Comparison of ENCODE assay signal across 8 cellular contexts in the genomic region with DNA sequence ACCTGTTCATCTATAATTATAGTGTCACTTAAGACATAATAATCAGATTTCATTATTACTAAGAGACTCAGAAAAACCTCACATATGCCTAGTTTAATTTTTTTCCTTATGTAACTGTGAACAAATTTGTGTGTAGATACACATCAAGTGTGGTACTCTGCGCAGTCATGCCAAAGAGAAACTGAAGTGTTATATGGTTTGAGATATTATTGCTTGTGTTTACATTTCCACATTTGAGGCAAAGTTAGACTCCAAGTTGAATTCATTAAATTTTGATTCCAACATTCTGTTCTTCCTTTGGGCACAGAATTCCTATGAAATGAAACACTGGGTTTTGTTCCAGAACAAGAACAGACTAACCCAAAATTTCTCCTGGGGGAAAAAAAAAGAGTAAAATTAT. TPM values are rescaled to one million over a fixed set of nuclear protein-coding genes. Genes with fewer than 3 reads are reported as not detected.
A peak's percentile ranks its signal among the peaks of the same experiment; 100 is the strongest.
DNase-seq lines count a peak whose midpoint lies in the region; ATAC-seq and TF ChIP-seq lines count a peak whose summit lies in the region.

No MANE protein-coding gene starts in this region.

- intact Hi-C loops in activated CD4-positive, alpha-beta T cell treated with anti-CD3 and anti-CD28 coated beads for 36 hours (cut with DNase I, micrococcal nuclease), result loop anchor here (1.0 to 10.0 kb wide), 4 partner anchors 8 to 171 kb away; no protein-coding TSS in a partner anchor

- H3K27me3 ChIP-seq in kidney epithelial cell (ENCODE audit: control insufficient read depth, insufficient read depth, low read length), result no peaks in the 10 kb centered on the region

- peak overlapping the region; percentile 80 for H3K4me3 ChIP-seq in kidney epithelial cell (ENCODE audit: low read depth, low read length)

- no peaks in the 10 kb centered on the region for H3K9me3 Mint-ChIP-seq in activated CD4-positive, alpha-beta T cell treated with anti-CD3 and anti-CD28 coated beads for 36 hours (ENCODE audit: low read depth)
- peaks cover 0 to 4% of the 10 kb centered on the region in 2 donors for H3K9me3 Mint-ChIP-seq in activated naive CD4-positive, alpha-beta T cell treated with anti-CD3 and anti-CD28 coated beads, Interleukin-2, amount 50 U/mL, for 72 hours

- TF ChIP-seq CTCF in kidney epithelial cell (IDR thresholded peaks at IDR 0.05; ENCODE audit: insufficient read depth, low read length, poor library complexity, severe bottlenecking), result no peak

- H3K27me3 Mint-ChIP-seq in activated CD4-positive, alpha-beta T cell treated with anti-CD3 and anti-CD28 coated beads for 36 hours, result no peaks in the 10 kb centered on the region

- peaks cover 40% of the 10 kb centered on the region for H3K36me3 Mint-ChIP-seq in activated CD4-positive, alpha-beta T cell treated with anti-CD3 and anti-CD28 coated beads for 36 hours (ENCODE audit: low read depth)
- peaks cover 48 to 53% of the 10 kb centered on the region in 2 donors for H3K36me3 Mint-ChIP-seq in activated naive CD4-positive, alpha-beta T cell treated with anti-CD3 and anti-CD28 coated beads, Interleukin-2, amount 50 U/mL, for 72 hours

- POLR2A ChIA-PET in activated CD4-positive, alpha-beta T cell treated with anti-CD3 and anti-CD28 coated beads for 36 hours (lab: Charles Lee), result interaction anchor here (0.8 kb wide), 1 partner anchor 138 kb away, joined by 5 read pairs; no protein-coding TSS in a partner anchor

- H3K4me1 Mint-ChIP-seq in activated CD4-positive, alpha-beta T cell treated with anti-CD3 and anti-CD28 coated beads for 36 hours, result peaks cover 46% of the 10 kb centered on the region

- CTCF ChIA-PET in activated CD4-positive, alpha-beta T cell treated with anti-CD3 and anti-CD28 coated beads for 36 hours (lab: Charles Lee), result interaction anchor here (1.0 kb wide), 1 partner anchor 173 kb away, joined by 3 read pairs; no protein-coding TSS in a partner anchor

- no peak for ATAC-seq in activated CD4-positive, alpha-beta T cell treated with anti-CD3 and anti-CD28 coated beads for 36 hours
- no peak for ATAC-seq in activated naive CD4-positive, alpha-beta T cell treated with anti-CD3 and anti-CD28 coated beads, Interleukin-2, amount 50 U/mL, for 72 hours
- no peak for ATAC-seq in GM18520 (IDR thresholded peaks at IDR 0.05; ENCODE audit: unreplicated experiment)
- ATAC-seq in GM18517 (IDR thresholded peaks at IDR 0.05; ENCODE audit: unreplicated experiment), result no peak
- no peak for ATAC-seq in left lobe of liver

- peak overlapping the region; percentile 99 for H3K27ac Mint-ChIP-seq in activated CD4-positive, alpha-beta T cell treated with anti-CD3 and anti-CD28 coated beads for 36 hours
- peak overlapping the region; percentile 92 to 94 for H3K27ac Mint-ChIP-seq in activated naive CD4-positive, alpha-beta T cell treated with anti-CD3 and anti-CD28 coated beads, Interleukin-2, amount 50 U/mL, for 72 hours

- peak overlapping the region; percentile 79 for H3K4me3 Mint-ChIP-seq in activated CD4-positive, alpha-beta T cell treated with anti-CD3 and anti-CD28 coated beads for 36 hours

- DNase-seq in activated CD4-positive, alpha-beta T cell treated with anti-CD3 and anti-CD28 coated beads for 36 hours, result no peak
- no peak for DNase-seq in activated CD4-positive, alpha-beta T cell treated with anti-CD3 and anti-CD28 coated beads, Interleukin-2, amount 50 U/mL, for 4 hours
- no peak for DNase-seq in activated naive CD4-positive, alpha-beta T cell treated with anti-CD3 and anti-CD28 coated beads, Interleukin-2, amount 50 U/mL, for 72 hours (ENCODE audit: low spot score in 2 of 2)
- no peak for DNase-seq in kidney epithelial cell (ENCODE audit: low read depth)
- peak; percentile 73 for DNase-seq in superior temporal gyrus (ENCODE audit: extremely low spot score)
- DNase-seq in left lobe of liver (ENCODE audit: low spot score), result no peak

- H3K36me3 ChIP-seq in kidney epithelial cell (ENCODE audit: control insufficient read depth, insufficient read depth, low read length), result no peaks in the 10 kb centered on the region

RNA-seq across cellular contexts. Expression of a gene that starts 2.2 kb away (rescaled TPM):
- 100 to 1,000 TPM; 317 to 481 TPM for total RNA-seq in activated CD4-positive, alpha-beta T cell treated with anti-CD3 and anti-CD28 coated beads for 36 hours
- total RNA-seq in activated naive CD4-positive, alpha-beta T cell treated with anti-CD3 and anti-CD28 coated beads, Interleukin-2, amount 50 U/mL, for 72 hours, result 100 to 1,000 TPM; 406 to 425 TPM
- total RNA-seq in kidney epithelial cell, result 47.5 and 58.4 TPM in 2 replicates
- 48.4 TPM for total RNA-seq in left lobe of liver
